Comparison of ENCODE assay signal across 9 cellular contexts in genomic region chr16:86508947-86509758, GRCh38. TPM values are rescaled to one million over a fixed set of nuclear protein-coding genes. Genes with fewer than 3 reads are reported as not detected.
A peak's percentile ranks its signal among the peaks of the same experiment; 100 is the strongest.
DNase-seq lines count a peak whose midpoint lies in the region; ATAC-seq, FAIRE-seq and TF ChIP-seq lines count a peak whose summit lies in the region.
"Had no signal": no experiment of that assay in that cellular context is flagged by ENCODE, and none has a peak within 500 bp of the region (broad histone marks: within the 10 kb centered on the region; RNA-seq: fewer than 3 reads in every experiment).

No MANE protein-coding gene starts in this region.

- H3K27ac Mint-ChIP-seq in naive B cell, result peak overlapping the region in 4 of 6 donors; percentile 59 to 94 (median 80)

- H3K79me2 ChIP-seq in endothelial cell of umbilical vein (ENCODE audit: control insufficient read depth, insufficient read depth, low read length), result no peaks in the 10 kb centered on the region

- H3K4me1 Mint-ChIP-seq in naive B cell, result peaks cover 42 to 49% (median 42%) of the 10 kb centered on the region in 3 donors

- FAIRE-seq in endothelial cell of umbilical vein (lab: Jason Lieb, UNC), result peak; percentile 37
- FAIRE-seq: A204.1 had no signal

- H3K27me3 ChIP-seq in endothelial cell of umbilical vein (ENCODE audit: control insufficient read depth in 2 of 2, insufficient read depth in 2 of 2, low read length in 2 of 2), result peaks cover 48 to 78% of the 10 kb centered on the region in 2 experiments

- peaks cover 63 to 82% (median 73%) of the 10 kb centered on the region in 3 donors for H3K27me3 Mint-ChIP-seq in naive B cell

- H3K9me1 ChIP-seq in endothelial cell of umbilical vein (replicated peaks; ENCODE audit: control insufficient read depth, extremely low read depth, insufficient read depth, low read length), result no peaks in the 10 kb centered on the region

- no peaks in the 10 kb centered on the region for H4K20me1 ChIP-seq in endothelial cell of umbilical vein (replicated peaks; ENCODE audit: control insufficient read depth, extremely low read depth, insufficient read depth, low read length)

- DNase-seq in DMS53 (lab: John Stamatoyannopoulos, UW) (peak; percentile 47), DMS53 treated with DMSO at 0.1 percent for 48 hours (lab: John Stamatoyannopoulos, UW; ENCODE audit: unreplicated experiment) (no peak), RWPE1 (ENCODE audit: low spot score) (peak; percentile 34), endothelial cell of umbilical vein (ENCODE audit: low read depth, low spot score) (peak; percentile 70), naive B cell (no peak), GM10266 (ENCODE audit: extremely low spot score) (no peak), midbrain (lab: John Stamatoyannopoulos, UW) (no peak), NCI-H2029 treated with DMSO at 0.1 percent for 48 hours (lab: John Stamatoyannopoulos, UW) (no peak)

- H3K9me3 Mint-ChIP-seq in naive B cell, result peaks cover 0 to 4% (median 0%) of the 10 kb centered on the region in 7 donors

- peak overlapping the region; percentile 20 for H3K4me2 ChIP-seq in endothelial cell of umbilical vein (ENCODE audit: insufficient read depth, low read length)

- no peaks in the 10 kb centered on the region for H3K4me1 ChIP-seq in endothelial cell of umbilical vein (ENCODE audit: control insufficient read depth, extremely low read depth, insufficient read depth, low read length)

- intact Hi-C loops in endothelial cell of umbilical vein (cut with micrococcal nuclease), result loop anchor here (2.0 kb wide), 1 partner anchor 168 kb away; no protein-coding TSS in a partner anchor

- no TSS peak for BruUV-seq in endothelial cell of umbilical vein (replicated peaks; lab: Mats Ljungman, UMichigan)

- peak overlapping the region; percentile 10 to 48 (median 15) for H3K4me3 ChIP-seq in endothelial cell of umbilical vein (replicated peaks in 1 of 3; ENCODE audit: insufficient read depth in 1 of 3, low read depth in 1 of 3, low read length in 3 of 3)

- peak; percentile 43 to 45 for ATAC-seq in naive B cell (ENCODE audit: low read depth in 2 of 2)

- POLR2A ChIA-PET in RWPE1 (lab: Yijun Ruan, JAX; ENCODE audit: low non-redundant PET), result interaction anchor here (0.6 kb wide), 1 partner anchor 162 kb away, joined by 4 read pairs; no protein-coding TSS in a partner anchor
- POLR2A ChIA-PET in endothelial cell of umbilical vein (lab: Charles Lee), result no interaction called here

- H3K9ac ChIP-seq in endothelial cell of umbilical vein (replicated peaks; ENCODE audit: extremely low read depth, insufficient read depth, low read length), result peak overlapping the region; percentile 5

- H3K9me3 ChIP-seq in endothelial cell of umbilical vein (replicated peaks; ENCODE audit: control insufficient read depth, insufficient read depth, low read length), result no peaks in the 10 kb centered on the region

- TF ChIP-seq POLR2A in endothelial cell of umbilical vein (IDR thresholded peaks at IDR 0.05; ENCODE audit: low read depth, low read length), result no peak

- H3K36me3 ChIP-seq in endothelial cell of umbilical vein (ENCODE audit: control insufficient read depth in 2 of 2, extremely low read depth in 1 of 2, insufficient read depth in 2 of 2, low read length in 2 of 2), result no peaks in the 10 kb centered on the region

- dilution Hi-C loops in endothelial cell of umbilical vein (cut with MboI; ENCODE audit: extremely low pct_ligation_motif_present, low sequenced_read_pairs), result no loop called here

- H3K27ac ChIP-seq in RWPE1 (no peak overlapping the region), endothelial cell of umbilical vein (ENCODE audit: insufficient read depth, low read depth, low read length) (no peak overlapping the region)

- peak overlapping the region; percentile 83 to 93 (median 92) for H3K4me3 Mint-ChIP-seq in naive B cell

- TF ChIP-seq CTCF in RWPE1 (conservative IDR thresholded peaks at IDR 0.05; ENCODE audit: low read depth) (no peak), endothelial cell of umbilical vein (IDR thresholded peaks at IDR 0.05; ENCODE audit: extremely low read depth in 1 of 2, insufficient read depth in 1 of 2, low read depth in 1 of 2, low read length in 2 of 2) (no peak), GM10266 (IDR thresholded peaks at IDR 0.05; ENCODE audit: control insufficient read depth, insufficient read depth, low read depth, missing control alignments) (no peak)

- H3K36me3 Mint-ChIP-seq in naive B cell, result peaks cover 0 to 17% of the 10 kb centered on the region in 2 donors

- peak overlapping the region; percentile 52 for H2AFZ ChIP-seq in endothelial cell of umbilical vein (ENCODE audit: low read depth, low read length)

- CTCF ChIA-PET in RWPE1 (lab: Yijun Ruan, JAX), result interaction anchor here (0.6 to 1.0 kb wide), 3 partner anchors 168 to 433 kb away, joined by 3 to 8 read pairs (median 5); no protein-coding TSS in a partner anchor
- CTCF ChIA-PET in endothelial cell of umbilical vein (lab: Charles Lee), result interaction anchor here (0.7 to 3.8 kb wide), 10 partner anchors 9 to 554 kb away, joined by 3 to 22 read pairs (median 4); no protein-coding TSS in a partner anchor

TF ChIP-seq in endothelial cell of umbilical vein, 7 proteins besides CTCF, POLR2A, EP300 and RAD21:
- TF ChIP-seq EZH2 (IDR thresholded peaks at IDR 0.05; ENCODE audit: borderline replicate concordance, low read depth, low read length, severe bottlenecking), result peak; percentile 66
- no peak for TF ChIP-seq GATA2 (IDR thresholded peaks at IDR 0.05; ENCODE audit: insufficient read depth, insufficient read length, low read depth, low read length)
TF ChIP-seq in endothelial cell of umbilical vein: peak in this region for 1.

RNA-seq across cellular contexts. Expression of gene FOXF1, which starts 1.2 kb away (rescaled TPM):
- 1.1 and 2.2 TPM in 2 replicates for total RNA-seq in endothelial cell of umbilical vein
- polyA plus RNA-seq in endothelial cell of umbilical vein (1.0 and 1.4 TPM in 2 replicates), naive B cell (ENCODE audit: low read depth in 6 of 6) (not detected)
- polyA plus RNA-seq in endothelial cell of umbilical vein (2011; cell fraction: cytosol; rRNA removed), result 0.97 and 1.2 TPM in 2 replicates
- polyA plus RNA-seq in endothelial cell of umbilical vein (2011; cell fraction: nucleus; rRNA removed), result 1.6 and 2.3 TPM in 2 replicates
- 0.34 and 0.79 TPM in 2 replicates for polyA plus RNA-seq in endothelial cell of umbilical vein (2012)
- polyA minus RNA-seq in endothelial cell of umbilical vein, result 0.49 and 0.81 TPM in 2 replicates
- polyA minus RNA-seq in endothelial cell of umbilical vein (2011; cell fraction: cytosol; rRNA and poly(A)+ RNA removed), result 3.5 TPM
- polyA minus RNA-seq in endothelial cell of umbilical vein (2011; cell fraction: nucleus; rRNA and poly(A)+ RNA removed), result 1.0 and 1.5 TPM in 2 replicates

RNA-seq across cellular contexts. Expression of gene MTHFSD, which starts 45.9 kb away (rescaled TPM):
- total RNA-seq in endothelial cell of umbilical vein, result 21.1 and 23.2 TPM in 2 replicates
- polyA plus RNA-seq in endothelial cell of umbilical vein (16.7 and 17.8 TPM in 2 replicates), naive B cell (ENCODE audit: low read depth in 6 of 6) (10 to 100 TPM in 5 of 6 donors, 1 to 10 TPM in 1; 5.6 to 18.6 (median 16.6) TPM)
- polyA plus RNA-seq in endothelial cell of umbilical vein (2011; cell fraction: cytosol; rRNA removed), result 6.9 and 9.6 TPM in 2 replicates
- 67.5 and 76.2 TPM in 2 replicates for polyA plus RNA-seq in endothelial cell of umbilical vein (2011; cell fraction: nucleus; rRNA removed)
- 17.6 and 21.9 TPM in 2 replicates for polyA plus RNA-seq in endothelial cell of umbilical vein (2012)
- 20.2 and 21.4 TPM in 2 replicates for polyA minus RNA-seq in endothelial cell of umbilical vein
- polyA minus RNA-seq in endothelial cell of umbilical vein (2011; cell fraction: cytosol; rRNA and poly(A)+ RNA removed), result 7.2 TPM
- 27.4 and 36.6 TPM in 2 replicates for polyA minus RNA-seq in endothelial cell of umbilical vein (2011; cell fraction: nucleus; rRNA and poly(A)+ RNA removed)

RNA-seq across cellular contexts. Expression of gene FOXC2, which starts 57.5 kb away (rescaled TPM):
- 44.0 and 47.0 TPM in 2 replicates for total RNA-seq in endothelial cell of umbilical vein
- polyA plus RNA-seq in endothelial cell of umbilical vein (7.2 and 7.7 TPM in 2 replicates), naive B cell (ENCODE audit: low read depth in 6 of 6) (not detected)
- polyA plus RNA-seq in endothelial cell of umbilical vein (2011; cell fraction: cytosol; rRNA removed), result 7.2 and 7.9 TPM in 2 replicates
- 8.5 and 9.7 TPM in 2 replicates for polyA plus RNA-seq in endothelial cell of umbilical vein (2011; cell fraction: nucleus; rRNA removed)
- 54.1 and 60.0 TPM in 2 replicates for polyA plus RNA-seq in endothelial cell of umbilical vein (2012)
- 3.8 and 6.0 TPM in 2 replicates for polyA minus RNA-seq in endothelial cell of umbilical vein
- 3.3 TPM for polyA minus RNA-seq in endothelial cell of umbilical vein (2011; cell fraction: cytosol; rRNA and poly(A)+ RNA removed)
- 9.2 and 14.3 TPM in 2 replicates for polyA minus RNA-seq in endothelial cell of umbilical vein (2011; cell fraction: nucleus; rRNA and poly(A)+ RNA removed)

Comparison
In these comparisons a context has a peak if more than half of its experiments do, and no peak if none do; other contexts are left out.
1. DNase-seq: peak in DMS53 (single experiment), RWPE1 (single experiment) and endothelial cell of umbilical vein (single experiment); none in DMS53 treated with DMSO at 0.1 percent for 48 hours (single experiment), naive B cell (single experiment), GM10266 (single experiment), midbrain (single experiment) and NCI-H2029 treated with DMSO at 0.1 percent for 48 hours (single experiment).